8 cellular contexts compared by ENCODE assay signal in genomic region chr1:6599141-6599975, GRCh38. TPM values are rescaled to one million over a fixed set of nuclear protein-coding genes. Genes with fewer than 3 reads are reported as not detected.
DNase-seq lines count a peak whose midpoint lies in the region; ATAC-seq, FAIRE-seq and TF ChIP-seq lines count a peak whose summit lies in the region.

No MANE protein-coding gene starts in this region.

- peaks cover 61% of the 10 kb centered on the region for H3K4me1 Mint-ChIP-seq in CD8-positive, alpha-beta T cell (ENCODE audit: low read depth)
- H3K4me1 Mint-ChIP-seq in astrocyte (ENCODE audit: low read depth, unreplicated experiment) (peaks cover 16% of the 10 kb centered on the region), mesothelial cell of epicardium (peaks cover 45% of the 10 kb centered on the region)

- peak; percentile 11 for ATAC-seq in CD8-positive, alpha-beta T cell
- ATAC-seq in HG03520 (IDR thresholded peaks at IDR 0.05; ENCODE audit: unreplicated experiment), result no peak

- H3K9ac ChIP-seq in astrocyte (ENCODE audit: low read length), result peak overlapping the region; percentile 35
- H3K9ac ChIP-seq in subcutaneous abdominal adipose tissue (ENCODE audit: low read length in 5 of 5), result peak overlapping the region in 4 of 5 donors; percentile 26 to 85 (median 64)

- POLR2A ChIA-PET in CD8-positive, alpha-beta T cell (lab: Charles Lee), result interaction anchor here (0.9 to 6.7 kb wide), 9 partner anchors 11 to 139 kb away, joined by 3 to 83 read pairs (median 5); partner anchors contain the start of genes NOL9, THAP3 and ZBTB48

- no peak overlapping the region for H2AFZ ChIP-seq in astrocyte (ENCODE audit: low read depth, low read length)

- H3K27ac ChIP-seq in CD8-positive, alpha-beta T cell (ENCODE audit: low read depth, low read length), result peak overlapping the region; percentile 39
- H3K27ac ChIP-seq in astrocyte (ENCODE audit: low read depth, low read length) (no peak overlapping the region), subcutaneous abdominal adipose tissue (ENCODE audit: low read depth, low read length) (peak overlapping the region; percentile 100)

- peak in 5 of 7 experiments; percentile 42 to 74 (median 62) for DNase-seq in CD8-positive, alpha-beta T cell
- DNase-seq in SKM-1 treated with dmso at 0.1 percent for 144 hours (lab: John Stamatoyannopoulos, UW; ENCODE audit: unreplicated experiment), result peak; percentile 86
- no peak for DNase-seq in astrocyte (ENCODE audit: low read depth)
- DNase-seq in mesothelial cell of epicardium (ENCODE audit: low spot score in 2 of 2, unreplicated experiment in 2 of 2), result no peak
- DNase-seq in NCI-H2081 treated with DMSO at 0.1 percent for 48 hours (lab: John Stamatoyannopoulos, UW), result no peak
- DNase-seq in GM20000 (ENCODE audit: low spot score), result no peak

- peak overlapping the region; percentile 94 for H3K4me2 ChIP-seq in astrocyte (ENCODE audit: low read length)

- H3K36me3 ChIP-seq in CD8-positive, alpha-beta T cell (ENCODE audit: insufficient read depth, low read length), result peaks cover 35% of the 10 kb centered on the region
- H3K36me3 ChIP-seq in astrocyte (ENCODE audit: insufficient read depth, low read length) (peaks cover 23% of the 10 kb centered on the region), subcutaneous abdominal adipose tissue (ENCODE audit: control insufficient read depth in 5 of 5, insufficient read depth in 5 of 5, low read length in 5 of 5) (peaks cover 0 to 50% (median 39%) of the 10 kb centered on the region in 5 donors)

- H3K27me3 ChIP-seq in CD8-positive, alpha-beta T cell (ENCODE audit: insufficient read depth, low read length), result no peaks in the 10 kb centered on the region
- H3K27me3 ChIP-seq in astrocyte (ENCODE audit: insufficient read depth, low read length) (no peaks in the 10 kb centered on the region), subcutaneous abdominal adipose tissue (ENCODE audit: control insufficient read depth in 5 of 5, insufficient read depth in 4 of 5, low read length in 5 of 5) (no peaks in the 10 kb centered on the region)

- H3K27ac Mint-ChIP-seq in CD8-positive, alpha-beta T cell, result peak overlapping the region; percentile 97
- H3K27ac Mint-ChIP-seq in astrocyte (ENCODE audit: unreplicated experiment) (peak overlapping the region; percentile 93), mesothelial cell of epicardium (no peak overlapping the region)

- peaks cover 48% of the 10 kb centered on the region for H3K4me1 ChIP-seq in CD8-positive, alpha-beta T cell (ENCODE audit: insufficient read depth, low read length)
- H3K4me1 ChIP-seq in astrocyte (ENCODE audit: insufficient read depth, low read length) (peaks cover 30% of the 10 kb centered on the region), subcutaneous abdominal adipose tissue (ENCODE audit: control insufficient read depth in 5 of 5, insufficient read depth in 5 of 5, low read length in 5 of 5) (peaks cover 19 to 84% (median 61%) of the 10 kb centered on the region in 5 donors)

- H3K27me3 Mint-ChIP-seq in CD8-positive, alpha-beta T cell (ENCODE audit: low read depth), result no peaks in the 10 kb centered on the region
- no peaks in the 10 kb centered on the region for H3K27me3 Mint-ChIP-seq in astrocyte (ENCODE audit: low read depth, unreplicated experiment)
- H3K27me3 Mint-ChIP-seq in mesothelial cell of epicardium (ENCODE audit: low read depth), result no peaks in the 10 kb centered on the region

- no peaks in the 10 kb centered on the region for H3K9me3 Mint-ChIP-seq in CD8-positive, alpha-beta T cell
- H3K9me3 Mint-ChIP-seq in astrocyte (ENCODE audit: unreplicated experiment) (no peaks in the 10 kb centered on the region), mesothelial cell of epicardium (no peaks in the 10 kb centered on the region)

- H3K79me2 ChIP-seq in astrocyte (ENCODE audit: insufficient read depth, low read length), result peaks cover 77% of the 10 kb centered on the region

- peaks cover 56% of the 10 kb centered on the region for H3K36me3 Mint-ChIP-seq in CD8-positive, alpha-beta T cell
- H3K36me3 Mint-ChIP-seq in astrocyte (ENCODE audit: low read depth, unreplicated experiment) (peaks cover 17% of the 10 kb centered on the region), mesothelial cell of epicardium (peaks cover 6% of the 10 kb centered on the region)

- peak overlapping the region; percentile 84 for H3K4me3 ChIP-seq in CD8-positive, alpha-beta T cell (ENCODE audit: low read depth, low read length)
- H3K4me3 ChIP-seq in astrocyte (ENCODE audit: insufficient read depth, low read depth, low read length) (peak overlapping the region; percentile 48), subcutaneous abdominal adipose tissue (ENCODE audit: low read depth in 1 of 5, low read length in 5 of 5) (peak overlapping the region; percentile 93 to 99 (median 96))

- intact Hi-C loops in CD8-positive, alpha-beta T cell (cut with DNase I, micrococcal nuclease), result loop anchor here in 1 of 2 experiments (2.0 kb wide), 1 partner anchor 13 kb away; the partner anchor contains the start of gene PHF13

- no peaks in the 10 kb centered on the region for H3K9me3 ChIP-seq in CD8-positive, alpha-beta T cell (ENCODE audit: low read length)
- H3K9me3 ChIP-seq in astrocyte (ENCODE audit: insufficient read depth, low read depth, low read length) (no peaks in the 10 kb centered on the region), subcutaneous abdominal adipose tissue (ENCODE audit: control insufficient read depth in 5 of 5, low read length in 5 of 5) (no peaks in the 10 kb centered on the region)

- CTCF ChIA-PET in CD8-positive, alpha-beta T cell (lab: Charles Lee), result interaction anchor here (0.9 to 5.0 kb wide), 7 partner anchors 18 to 161 kb away, joined by 3 to 40 read pairs (median 5); partner anchors contain the start of genes NOL9, TAS1R1 and THAP3

- no peak for FAIRE-seq in astrocyte (lab: Jason Lieb, UNC)

- no peak for TF ChIP-seq CTCF in CD8-positive, alpha-beta T cell (IDR thresholded peaks at IDR 0.05)
- TF ChIP-seq CTCF in astrocyte (IDR thresholded peaks at IDR 0.05; ENCODE audit: insufficient read depth, low read depth, low read length) (no peak), mesothelial cell of epicardium (IDR thresholded peaks at IDR 0.05; ENCODE audit: unreplicated experiment) (no peak), GM20000 (IDR thresholded peaks at IDR 0.05; ENCODE audit: extremely low read depth, missing control alignments) (no peak)

- H4K20me1 ChIP-seq in astrocyte (ENCODE audit: insufficient read depth, low read length), result peaks cover 75% of the 10 kb centered on the region

- peak overlapping the region; percentile 97 for H3K4me3 Mint-ChIP-seq in CD8-positive, alpha-beta T cell
- H3K4me3 Mint-ChIP-seq in astrocyte (ENCODE audit: unreplicated experiment) (peak overlapping the region; percentile 71), mesothelial cell of epicardium (peak overlapping the region; percentile 38)

RNA-seq across cellular contexts. Expression of gene KLHL21, which starts 3.3 kb away (rescaled TPM):
- total RNA-seq in CD8-positive, alpha-beta T cell, result 10 to 100 TPM; 33.3 to 33.4 TPM
- total RNA-seq in astrocyte (39.7 and 42.3 TPM in 2 replicates), mesothelial cell of epicardium (22.0 to 25.1 TPM (median 23.4 TPM) in 3 replicates)

RNA-seq across cellular contexts. Expression of gene PHF13, which starts 14.2 kb away (rescaled TPM):
- 1 to 10 TPM; 3.3 to 3.5 TPM for total RNA-seq in CD8-positive, alpha-beta T cell
- total RNA-seq in astrocyte (23.7 and 24.7 TPM in 2 replicates), mesothelial cell of epicardium (33.7 to 35.0 TPM (median 34.0 TPM) in 3 replicates)

RNA-seq across cellular contexts. Expression of gene ZBTB48, which starts 19.6 kb away (rescaled TPM):
- 10 to 100 TPM; 31.9 to 35.0 TPM for total RNA-seq in CD8-positive, alpha-beta T cell
- total RNA-seq in astrocyte (20.0 and 26.5 TPM in 2 replicates), mesothelial cell of epicardium (33.6 to 41.5 TPM (median 33.8 TPM) in 3 replicates)

RNA-seq across cellular contexts. Expression of gene THAP3, which starts 25.3 kb away (rescaled TPM):
- total RNA-seq in CD8-positive, alpha-beta T cell, result 10 to 100 TPM; 13.9 to 14.4 TPM
- 15.1 and 16.5 TPM in 2 replicates for total RNA-seq in astrocyte
- 19.8 to 22.9 TPM (median 20.0 TPM) in 3 replicates for total RNA-seq in mesothelial cell of epicardium

RNA-seq across cellular contexts. Expression of gene TAS1R1, which starts 44.3 kb away (rescaled TPM):
- total RNA-seq in CD8-positive, alpha-beta T cell, result not detected
- total RNA-seq in astrocyte (not detected in 2 replicates), mesothelial cell of epicardium (not detected in 3 replicates)

Comparison
In these comparisons a context has a peak if more than half of its experiments do, and no peak if none do; other contexts are left out.
1. DNase-seq: peak in CD8-positive, alpha-beta T cell (5 of 7) and SKM-1 treated with dmso at 0.1 percent for 144 hours (single experiment); none in astrocyte (single experiment), mesothelial cell of epicardium (0 of 2), NCI-H2081 treated with DMSO at 0.1 percent for 48 hours (single experiment) and GM20000 (single experiment).
2. H3K4me3 Mint-ChIP-seq: peak in every context shown above with its lines; median percentile 97 in CD8-positive, alpha-beta T cell; 71 in astrocyte; 38 in mesothelial cell of epicardium.
3. Peak in every context shown above with its lines, with median percentiles within 50 percentile points of each other: H3K4me3 ChIP-seq.